In the genomic region with DNA sequence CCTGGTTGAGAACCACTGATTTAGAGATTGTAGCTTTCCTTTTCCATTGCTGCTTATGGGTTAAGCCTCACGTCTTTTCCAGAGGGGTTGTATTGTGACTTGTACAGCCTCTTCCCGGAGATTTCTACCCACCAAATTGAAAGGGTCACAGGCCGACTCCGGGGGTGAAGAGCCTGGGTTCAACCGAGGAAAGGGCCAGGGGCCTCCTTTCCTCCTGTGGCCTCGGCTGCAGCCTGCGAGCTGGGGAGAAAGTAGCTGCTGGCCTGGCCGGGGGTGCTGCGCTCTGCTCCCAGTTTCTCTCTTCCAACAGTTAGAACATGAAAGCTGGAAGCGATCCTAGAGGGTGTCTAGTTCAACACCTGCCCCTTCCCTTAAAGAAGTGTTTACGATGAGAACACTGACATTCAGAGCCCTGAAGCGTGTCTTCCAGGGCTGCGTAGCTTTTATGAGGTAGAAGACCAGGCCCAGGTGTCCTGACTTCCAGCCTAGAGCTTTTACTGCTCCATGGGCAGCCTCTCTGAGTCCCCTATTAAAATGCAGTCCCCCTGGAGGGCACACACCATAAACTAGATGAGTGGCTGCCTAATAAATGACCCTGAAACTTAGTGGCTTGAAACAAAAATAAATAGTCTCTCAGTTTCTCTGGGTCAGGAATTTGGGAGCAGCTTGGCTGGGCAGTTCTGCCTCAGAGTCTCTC, we compare ENCODE assay signal across 15 cellular contexts. TPM values are rescaled to one million over a fixed set of nuclear protein-coding genes. Genes with fewer than 3 reads are reported as not detected.
A peak's percentile ranks its signal among the peaks of the same experiment; 100 is the strongest.
DNase-seq lines count a peak whose midpoint lies in the region; ATAC-seq, FAIRE-seq and TF ChIP-seq lines count a peak whose summit lies in the region.
"Had no signal": no experiment of that assay in that cellular context is flagged by ENCODE, and none has a peak within 500 bp of the region (broad histone marks: within the 10 kb centered on the region; RNA-seq: fewer than 3 reads in every experiment).

No MANE protein-coding gene starts in this region.

- no peak for TF ChIP-seq POLR2A in A549 (IDR thresholded peaks at IDR 0.05; ENCODE audit: low read length)
- TF ChIP-seq POLR2A in transverse colon (IDR thresholded peaks at IDR 0.05), result no peak

- POLR2A ChIA-PET in A549 (lab: Yijun Ruan, JAX) (interaction anchor here (0.8 kb wide), 1 partner anchor 86 kb away, joined by 4 read pairs; a partner anchor contains a TSS), T-cell (lab: Charles Lee) (interaction anchor here in 1 of 2 donors (0.7 kb wide), 1 partner anchor 99 kb away, joined by 3 read pairs; no protein-coding TSS in a partner anchor)
- POLR2A ChIA-PET in CD8-positive, alpha-beta memory T cell (lab: Charles Lee), result no interaction called here

- ATAC-seq in A549 (no peak), T-cell (replicated peaks in 1 of 4) (no peak), upper lobe of right lung (no peak), GM21825 (IDR thresholded peaks at IDR 0.05; ENCODE audit: unreplicated experiment) (no peak)

- no peaks in the 10 kb centered on the region for H3K9me3 Mint-ChIP-seq in CD8-positive, alpha-beta memory T cell
- H3K9me3 Mint-ChIP-seq in T-cell, result no peaks in the 10 kb centered on the region
- H3K9me3 Mint-ChIP-seq: activated naive CD4-positive, alpha-beta T cell treated with anti-CD3 and anti-CD28 coated beads, Interleukin-2, amount 50 U/mL, for 24 hours; activated T-cell treated with anti-CD3 and anti-CD28 coated beads, Interleukin-2, amount 50 U/mL, for 72 hours; neural crest cell; stimulated activated naive CD8-positive, alpha-beta T cell treated with anti-CD3 and anti-CD28 coated beads, Interleukin-15, amount 100 ng/mL, for 72 hours had no signal

- H3K4me1 ChIP-seq in A549 (no peaks in the 10 kb centered on the region), upper lobe of right lung (peaks cover 5% of the 10 kb centered on the region), transverse colon (peaks cover 0 to 6% (median 3%) of the 10 kb centered on the region in 4 donors)
- H3K4me1 ChIP-seq in CD8-positive, alpha-beta memory T cell (ENCODE audit: insufficient read depth, low read length), result peaks cover 4% of the 10 kb centered on the region

- no peaks in the 10 kb centered on the region for H3K36me3 Mint-ChIP-seq in CD8-positive, alpha-beta memory T cell
- no peaks in the 10 kb centered on the region for H3K36me3 Mint-ChIP-seq in T-cell
- H3K36me3 Mint-ChIP-seq: activated naive CD4-positive, alpha-beta T cell treated with anti-CD3 and anti-CD28 coated beads, Interleukin-2, amount 50 U/mL, for 24 hours had no signal

- WGBS in A549 (ENCODE audit: missing lambda C conversion rate), result 95% methylated on average over 13 of the region's 13 CpGs
- WGBS in transverse colon (ENCODE audit: low coverage in 1 of 2), 2 donors, result 83 to 91% methylated on average over 4 to 13 of the region's 13 CpGs

- H3K27me3 Mint-ChIP-seq in CD8-positive, alpha-beta memory T cell, result no peaks in the 10 kb centered on the region
- H3K27me3 Mint-ChIP-seq in T-cell, result no peaks in the 10 kb centered on the region
- H3K27me3 Mint-ChIP-seq: activated naive CD4-positive, alpha-beta T cell treated with anti-CD3 and anti-CD28 coated beads, Interleukin-2, amount 50 U/mL, for 24 hours; stimulated activated naive CD8-positive, alpha-beta T cell treated with anti-CD3 and anti-CD28 coated beads, Interleukin-15, amount 100 ng/mL, for 72 hours had no signal

- no peak overlapping the region for H3K27ac Mint-ChIP-seq in CD8-positive, alpha-beta memory T cell
- no peak overlapping the region for H3K27ac Mint-ChIP-seq in T-cell
- H3K27ac Mint-ChIP-seq: activated naive CD4-positive, alpha-beta T cell treated with anti-CD3 and anti-CD28 coated beads, Interleukin-2, amount 50 U/mL, for 24 hours; activated T-cell treated with anti-CD3 and anti-CD28 coated beads, Interleukin-2, amount 50 U/mL, for 72 hours; stimulated activated naive CD8-positive, alpha-beta T cell treated with anti-CD3 and anti-CD28 coated beads, Interleukin-15, amount 100 ng/mL, for 72 hours had no signal

- CTCF ChIA-PET in A549 (lab: Yijun Ruan, JAX) (interaction anchor here (0.6 to 6.1 kb wide), 50 partner anchors 7 to 1645 kb away, joined by 3 to 86 read pairs (median 4); a partner anchor contains a TSS), T-cell (lab: Charles Lee) (interaction anchor here (0.5 to 2.4 kb wide), 42 partner anchors 8 to 1868 kb away, joined by 3 to 35 read pairs (median 4); a partner anchor contains a TSS)
- CTCF ChIA-PET in CD8-positive, alpha-beta memory T cell (lab: Charles Lee), result interaction anchor here (0.6 to 6.2 kb wide), 53 partner anchors 8 to 1653 kb away, joined by 3 to 66 read pairs (median 5); a partner anchor contains a TSS

- intact Hi-C loops in upper lobe of right lung (cut with DNase I), result no loop called here
- intact Hi-C loops in transverse colon (cut with DNase I; ENCODE audit: low total_unique reads), result no loop called here

- no peak for TF ChIP-seq EP300 in A549 (IDR thresholded peaks at IDR 0.05)
- no peak for TF ChIP-seq EP300 in transverse colon (IDR thresholded peaks at IDR 0.05; ENCODE audit: low read depth)

- no peak for FAIRE-seq in A549 (lab: Jason Lieb, UNC)
- FAIRE-seq: colon had no signal

- no peak for TF ChIP-seq RAD21 in A549 (conservative IDR thresholded peaks at IDR 0.05 in 1 of 2, IDR thresholded peaks at IDR 0.05 in 1 of 2)

- peak overlapping the region; percentile 76; the same call in 1 of the 3 replicates for H3K4me2 ChIP-seq in A549

- H3K4me3 ChIP-seq in A549, result no peak overlapping the region
- no peak overlapping the region for H3K4me3 ChIP-seq in CD8-positive, alpha-beta memory T cell (ENCODE audit: low read length)
- no peak overlapping the region for H3K4me3 ChIP-seq in upper lobe of right lung
- H3K4me3 ChIP-seq in transverse colon, result no peak overlapping the region

- H3K4me1 Mint-ChIP-seq in CD8-positive, alpha-beta memory T cell, result peaks cover 8 to 13% (median 11%) of the 10 kb centered on the region in 3 donors
- peaks cover 5 to 15% (median 11%) of the 10 kb centered on the region in 3 donors for H3K4me1 Mint-ChIP-seq in T-cell

- no peaks in the 10 kb centered on the region for H3K36me3 ChIP-seq in CD8-positive, alpha-beta memory T cell (ENCODE audit: insufficient read depth, low read length)
- no peaks in the 10 kb centered on the region for H3K36me3 ChIP-seq in upper lobe of right lung
- H3K36me3 ChIP-seq in transverse colon, result no peaks in the 10 kb centered on the region
- H3K36me3 ChIP-seq: left ventricle myocardium inferior had no signal

- no peak for TF ChIP-seq CTCF in A549 (IDR thresholded peaks at IDR 0.05)
- no peak for TF ChIP-seq CTCF in upper lobe of right lung (IDR thresholded peaks at IDR 0.05)
- no peak for TF ChIP-seq CTCF in transverse colon (IDR thresholded peaks at IDR 0.05)

- H3K4me3 Mint-ChIP-seq in CD8-positive, alpha-beta memory T cell, result peak overlapping the region in 6 of 7 donors; percentile 5 to 91 (median 84)
- H3K4me3 Mint-ChIP-seq in T-cell, result peak overlapping the region in 2 of 3 donors; percentile 13 to 18

- H3K27me3 ChIP-seq in CD8-positive, alpha-beta memory T cell (ENCODE audit: insufficient read depth, low read length, poor library complexity, severe bottlenecking), result no peaks in the 10 kb centered on the region
- H3K27me3 ChIP-seq in upper lobe of right lung, result no peaks in the 10 kb centered on the region
- H3K27me3 ChIP-seq in transverse colon, result no peaks in the 10 kb centered on the region

- in situ Hi-C loops in transverse colon (cut with MboI; ENCODE audit: low pct_ligation_motif_present in 1 of 4, low pct_unique_long_range_greater_than_20kb in 1 of 4, low sequenced_read_pairs in 3 of 4), result loop anchor here in 1 of 4 donors (25.0 kb wide), 1 partner anchor 378 kb away; no protein-coding TSS in a partner anchor

- H3K9me3 ChIP-seq in A549, result no peaks in the 10 kb centered on the region
- no peaks in the 10 kb centered on the region for H3K9me3 ChIP-seq in CD8-positive, alpha-beta memory T cell (ENCODE audit: low read length)
- no peaks in the 10 kb centered on the region for H3K9me3 ChIP-seq in upper lobe of right lung
- H3K9me3 ChIP-seq in transverse colon, result no peaks in the 10 kb centered on the region
- H3K9me3 ChIP-seq: left ventricle myocardium inferior had no signal

- DNase-seq in A549 (ENCODE audit: low read depth in 1 of 2, low spot score in 1 of 2) (no peak), T-cell (no peak), left kidney (ENCODE audit: low read depth, low spot score) (peak; percentile 95), SKM-1 treated with dmso at 0.1 percent for 144 hours (lab: John Stamatoyannopoulos, UW; ENCODE audit: unreplicated experiment) (no peak), upper lobe of right lung (no peak), transverse colon (no peak)
- no peak for DNase-seq in CD8-positive, alpha-beta memory T cell
- DNase-seq: SIG-M5 had no signal

- H3K27ac ChIP-seq in A549 (no peak overlapping the region), upper lobe of right lung (no peak overlapping the region), transverse colon (no peak overlapping the region)
- no peak overlapping the region for H3K27ac ChIP-seq in CD8-positive, alpha-beta memory T cell (ENCODE audit: low read depth, low read length)
- H3K27ac ChIP-seq: left ventricle myocardium inferior had no signal

TF ChIP-seq in A549, 52 proteins besides CTCF, POLR2A, EP300 and RAD21 (continues in another document):
- no peak for TF ChIP-seq SREBF2 (IDR thresholded peaks at IDR 0.05)
- TF ChIP-seq ZNF302 (CRISPR knock-in tag; IDR thresholded peaks at IDR 0.05), result no peak
- no peak for TF ChIP-seq RFX5 (IDR thresholded peaks at IDR 0.05)
- TF ChIP-seq TP53 (CRISPR knock-in tag; IDR thresholded peaks at IDR 0.05), result no peak
- TF ChIP-seq HOXA7 (CRISPR knock-in tag; IDR thresholded peaks at IDR 0.05), result no peak
- TF ChIP-seq, protein P1, sequence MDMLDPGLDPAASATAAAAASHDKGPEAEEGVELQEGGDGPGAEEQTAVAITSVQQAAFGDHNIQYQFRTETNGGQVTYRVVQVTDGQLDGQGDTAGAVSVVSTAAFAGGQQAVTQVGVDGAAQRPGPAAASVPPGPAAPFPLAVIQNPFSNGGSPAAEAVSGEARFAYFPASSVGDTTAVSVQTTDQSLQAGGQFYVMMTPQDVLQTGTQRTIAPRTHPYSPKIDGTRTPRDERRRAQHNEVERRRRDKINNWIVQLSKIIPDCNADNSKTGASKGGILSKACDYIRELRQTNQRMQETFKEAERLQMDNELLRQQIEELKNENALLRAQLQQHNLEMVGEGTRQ (IDR thresholded peaks at IDR 0.05), result no peak
- no peak for TF ChIP-seq RCOR1 (IDR thresholded peaks at IDR 0.05; ENCODE audit: low read depth, low read length)
- no peak for TF ChIP-seq NPAS2 (CRISPR knock-in tag; IDR thresholded peaks at IDR 0.05; ENCODE audit: borderline replicate concordance)

RNA-seq across cellular contexts. Expression of a gene that starts 56.9 kb away (rescaled TPM):
- polyA plus RNA-seq in A549 (2011; rRNA removed), result 3.7 and 4.6 TPM in 2 replicates
- 0.50 and 0.92 TPM in 2 replicates for polyA plus RNA-seq in A549 (2012; cell fraction: cytosol; rRNA removed)
- 1.00 and 1.0 TPM in 2 replicates for polyA plus RNA-seq in A549 (2012; cell fraction: nucleus; rRNA removed)
- 1.1 to 1.4 TPM (median 1.1 TPM) in 3 replicates for polyA plus RNA-seq in A549 (2017; fragmentation: RNase III; extraction: RNeasy Plus Mini Kit Qiagen cat#74134 plus additional on column Dnase treatment)
- 10.2 and 10.9 TPM in 2 replicates for polyA minus RNA-seq in A549 (2011; rRNA and poly(A)+ RNA removed)
- total RNA-seq in CD8-positive, alpha-beta memory T cell, result 1 to 10 TPM; 2.7 to 3.0 TPM
- 0.38 TPM for polyA plus RNA-seq in CD8-positive, alpha-beta memory T cell
- total RNA-seq in T-cell, result 1 to 10 TPM; 1.4 to 4.1 (median 3.2) TPM
- 5.5 TPM for total RNA-seq in upper lobe of right lung
- total RNA-seq in transverse colon, result 10 to 100 TPM in 2 of 4 donors, 1 to 10 TPM in 2; 2.8 to 13.2 (median 9.3) TPM
